In genomic region chr19:15431396-15432017, GRCh38 we compare ENCODE assay signal across 10 cellular contexts. TPM values are rescaled to one million over a fixed set of nuclear protein-coding genes. Genes with fewer than 3 reads are reported as not detected.
DNase-seq lines count a peak whose midpoint lies in the region; ATAC-seq, FAIRE-seq and TF ChIP-seq lines count a peak whose summit lies in the region.
"Had no signal": no experiment of that assay in that cellular context is flagged by ENCODE, and none has a peak within 500 bp of the region (broad histone marks: within the 10 kb centered on the region; RNA-seq: fewer than 3 reads in every experiment).

No MANE protein-coding gene starts in this region.

- WGBS in K562 (ENCODE audit: insufficient coverage, low coverage, missing lambda C conversion rate) = 16% methylated on average over 7 of the region's 7 CpGs
- 19 to 28% methylated on average over 7 of the region's 7 CpGs for WGBS in lung, 2 donors

- H3K4me1 ChIP-seq in K562 (replicated peaks in 1 of 2; ENCODE audit: control insufficient read depth in 2 of 2, insufficient read depth in 2 of 2, low read length in 2 of 2) (peaks cover 13 to 50% of the 10 kb centered on the region in 2 experiments), lung (ENCODE audit: control insufficient read depth in 2 of 2, insufficient read depth in 2 of 2, low read length in 2 of 2) (peaks cover 0 to 18% of the 10 kb centered on the region in 2 donors)

- H3K9ac ChIP-seq in K562 (ENCODE audit: insufficient read depth in 1 of 2, low read depth in 2 of 2, low read length in 2 of 2) = peak overlapping the region; percentile 96 to 99

- ATAC-seq in K562 = peak; percentile 14
- ATAC-seq in lung (ENCODE audit: insufficient read depth, low FRiP score) = no peak
- ATAC-seq in GM21360 (IDR thresholded peaks at IDR 0.05; ENCODE audit: unreplicated experiment) = no peak
- ATAC-seq in GM18505 (IDR thresholded peaks at IDR 0.05; ENCODE audit: unreplicated experiment) = no peak

- peaks cover 12% of the 10 kb centered on the region for H3K36me3 Mint-ChIP-seq in activated naive CD4-positive, alpha-beta T cell treated with anti-CD3 and anti-CD28 coated beads, Interleukin-2, amount 10 ng/mL, durations not matched to agents 7 days and 5 days
- H3K36me3 Mint-ChIP-seq in type B pancreatic cell = peaks cover 2% of the 10 kb centered on the region

- no peak for TF ChIP-seq RAD21 in K562 (CRISPR knock-in tag; conservative IDR thresholded peaks at IDR 0.05 in 1 of 2, IDR thresholded peaks at IDR 0.05 in 1 of 2)

- H3K4me3 Mint-ChIP-seq in activated naive CD4-positive, alpha-beta T cell treated with anti-CD3 and anti-CD28 coated beads, Interleukin-2, amount 10 ng/mL, durations not matched to agents 7 days and 5 days = peak overlapping the region; percentile 95
- peak overlapping the region; percentile 98 for H3K4me3 Mint-ChIP-seq in type B pancreatic cell

- H3K9me3 ChIP-seq in K562 (replicated peaks; ENCODE audit: control insufficient read depth, insufficient read depth, low read depth, low read length) (no peaks in the 10 kb centered on the region), lung (ENCODE audit: control insufficient read depth in 2 of 2, insufficient read depth in 1 of 2, low read length in 1 of 2) (no peaks in the 10 kb centered on the region)

- intact Hi-C loops in K562 (cut with micrococcal nuclease) = loop anchor here (2.0 kb wide), 1 partner anchor 13 kb away; the partner anchor contains the start of gene AKAP8L

- H3K36me3 ChIP-seq in K562 (ENCODE audit: control insufficient read depth, insufficient read depth, low read length) (peaks cover 46% of the 10 kb centered on the region; the same call in 2 of the 3 replicates), lung (ENCODE audit: control insufficient read depth in 2 of 2, insufficient read depth in 2 of 2, low read length in 2 of 2) (peaks cover 0 to 28% of the 10 kb centered on the region in 2 donors)

- H3K27ac ChIP-seq in K562 (ENCODE audit: extremely low read depth, low read depth, low read length) = peak overlapping the region; percentile 91
- H3K27ac ChIP-seq in lung (ENCODE audit: low read depth in 1 of 2, low read length in 1 of 2) = no peak overlapping the region

- no peaks in the 10 kb centered on the region for H4K20me1 ChIP-seq in K562 (replicated peaks; ENCODE audit: control insufficient read depth, insufficient read depth, low read length)

- TF ChIP-seq EP300 in K562 (IDR thresholded peaks at IDR 0.05; ENCODE audit: low read length) = no peak

- H3K27me3 ChIP-seq in K562 (ENCODE audit: control insufficient read depth in 2 of 2, insufficient read depth in 2 of 2, low read length in 2 of 2) (no peaks in the 10 kb centered on the region), lung (ENCODE audit: control insufficient read depth, insufficient read depth) (no peaks in the 10 kb centered on the region)

- POLR2A ChIA-PET in K562 (lab: Yijun Ruan, JAX) = interaction anchor here (0.9 to 4.0 kb wide), 3 partner anchors 12 to 120 kb away, joined by 3 to 54 read pairs (median 4); partner anchors contain the start of genes AKAP8 and AKAP8L

- no peak for FAIRE-seq in K562 (lab: Jason Lieb, UNC)
- FAIRE-seq: G401.6 had no signal

- CTCF ChIA-PET in activated naive CD4-positive, alpha-beta T cell treated with anti-CD3 and anti-CD28 coated beads, Interleukin-2, amount 10 ng/mL, durations not matched to agents 7 days and 5 days (lab: Charles Lee) = interaction anchor here (1.9 to 3.1 kb wide), 2 partner anchors 11 to 124 kb away, joined by 7 to 19 read pairs; partner anchors contain the start of gene AKAP8L
- CTCF ChIA-PET in K562 (lab: Yijun Ruan, JAX; ENCODE audit: low intra/inter-chr PET ratio) = no interaction called here

- TF ChIP-seq POLR2A in K562 (conservative IDR thresholded peaks at IDR 0.05) = no peak
- TF ChIP-seq POLR2A in GM18505 (IDR thresholded peaks at IDR 0.05; ENCODE audit: borderline replicate concordance, extremely low read depth, insufficient read depth, insufficient read length) = no peak

- TF ChIP-seq CTCF in K562 (IDR thresholded peaks at IDR 0.05 in 2 of 3, conservative IDR thresholded peaks at IDR 0.05 in 1 of 3; ENCODE audit: insufficient read depth in 2 of 3, low read depth in 1 of 3, low read length in 3 of 3) (no peak), lung (IDR thresholded peaks at IDR 0.05; ENCODE audit: control extremely low read depth, extremely low read depth) (no peak), type B pancreatic cell (conservative IDR thresholded peaks at IDR 0.05) (no peak)

- peak overlapping the region; percentile 99 for H3K4me3 ChIP-seq in K562
- H3K4me3 ChIP-seq in lung = peak overlapping the region; percentile 66

- BruUV-seq in K562 (replicated peaks; lab: Mats Ljungman, UMichigan) = TSS peak; percentile 60

- in situ Hi-C loops in K562 (cut with MboI) = no loop called here

- peaks cover 38% of the 10 kb centered on the region for H3K4me1 Mint-ChIP-seq in activated naive CD4-positive, alpha-beta T cell treated with anti-CD3 and anti-CD28 coated beads, Interleukin-2, amount 10 ng/mL, durations not matched to agents 7 days and 5 days
- H3K4me1 Mint-ChIP-seq in type B pancreatic cell (ENCODE audit: unreplicated experiment) = peaks cover 12% of the 10 kb centered on the region

- no peaks in the 10 kb centered on the region for H3K9me3 Mint-ChIP-seq in activated naive CD4-positive, alpha-beta T cell treated with anti-CD3 and anti-CD28 coated beads, Interleukin-2, amount 10 ng/mL, durations not matched to agents 7 days and 5 days
- no peaks in the 10 kb centered on the region for H3K9me3 Mint-ChIP-seq in type B pancreatic cell

- H3K27me3 Mint-ChIP-seq in activated naive CD4-positive, alpha-beta T cell treated with anti-CD3 and anti-CD28 coated beads, Interleukin-2, amount 10 ng/mL, durations not matched to agents 7 days and 5 days = no peaks in the 10 kb centered on the region
- H3K27me3 Mint-ChIP-seq in type B pancreatic cell = no peaks in the 10 kb centered on the region

- H3K27ac Mint-ChIP-seq in activated naive CD4-positive, alpha-beta T cell treated with anti-CD3 and anti-CD28 coated beads, Interleukin-2, amount 10 ng/mL, durations not matched to agents 7 days and 5 days = peak overlapping the region; percentile 89
- peak overlapping the region; percentile 97 for H3K27ac Mint-ChIP-seq in type B pancreatic cell

- H3K4me2 ChIP-seq in K562 (ENCODE audit: insufficient read depth, low read length) = peak overlapping the region; percentile 76

- no peak for DNase-seq in activated naive CD4-positive, alpha-beta T cell treated with anti-CD3 and anti-CD28 coated beads, Interleukin-2, amount 10 ng/mL, durations not matched to agents 7 days and 5 days
- no peak for DNase-seq in activated naive CD4-positive, alpha-beta T cell (lab: John Stamatoyannopoulos, UW)
- DNase-seq in K562 (ENCODE audit: extremely low read depth in 1 of 4, low spot score in 3 of 4) (peak in 1 of 4 experiments; percentile 16), lung (ENCODE audit: low spot score) (no peak), type B pancreatic cell (ENCODE audit: extremely low spot score, unreplicated experiment) (no peak), NCI-H69 (lab: John Stamatoyannopoulos, UW) (no peak)
- DNase-seq: NCI-H1048 had no signal

- peaks cover 44% of the 10 kb centered on the region for H3K79me2 ChIP-seq in K562 (ENCODE audit: control insufficient read depth, insufficient read depth, low read length)

- H2AFZ ChIP-seq in K562 (ENCODE audit: low read depth, low read length) = 0 out of 2 replicates have a peak overlapping the region, but pooled peaks have one; percentile 51

- peaks cover 5% of the 10 kb centered on the region for H3K9me1 ChIP-seq in K562 (ENCODE audit: control insufficient read depth, insufficient read depth, low read length)

RNA-seq across cellular contexts. Expression of gene AKAP8L, which starts 12.7 kb away (rescaled TPM):
- total RNA-seq in K562 (2011; cell fraction: chromatin; rRNA removed; ENCODE audit: low replicate concordance) = 365 and 641 TPM in 2 replicates
- total RNA-seq in K562 (2011; cell fraction: nucleolus; rRNA removed) = 279 and 316 TPM in 2 replicates
- total RNA-seq in K562 (2011; cell fraction: nucleoplasm; rRNA removed) = 296 and 300 TPM in 2 replicates
- 108 and 121 TPM in 2 replicates for total RNA-seq in K562 (2014; rRNA removed)
- total RNA-seq in K562 (2014; rRNA removed; fragmentation: Illumina TruSeq; extraction: Trizol) = 61.1 and 65.5 TPM in 2 replicates
- 66.6 and 70.7 TPM in 2 replicates for total RNA-seq in K562 (2015; rRNA removed; fragmentation: Illumina TruSeq; extraction: Trizol)
- total RNA-seq in K562 (2021) = 107 and 116 TPM in 2 replicates
- 56.8 and 95.7 TPM in 2 replicates for polyA plus RNA-seq in K562 (2011; rRNA removed)
- polyA plus RNA-seq in K562 (2011; cell fraction: cytosol; rRNA removed) = 40.7 and 50.0 TPM in 2 replicates
- polyA plus RNA-seq in K562 (2011; cell fraction: nucleus; rRNA removed) = 617 and 798 TPM in 2 replicates
- polyA plus RNA-seq in K562 (2012) = 66.2 and 79.9 TPM in 2 replicates
- 75.8 and 84.0 TPM in 2 replicates for polyA plus RNA-seq in K562 (2014; fragmentation: Illumina TruSeq; extraction: Trizol)
- 1 to 10 TPM; 2.4 to 7.0 TPM for polyA plus RNA-seq in K562 (2014; fragmentation: Nextera tagmentation; extraction: Ambion mirVana)
- polyA plus RNA-seq in K562 (2014; rRNA removed) = 92.5 and 111 TPM in 2 replicates
- polyA minus RNA-seq in K562 (2011; rRNA and poly(A)+ RNA removed) = 60.0 and 69.5 TPM in 2 replicates
- polyA minus RNA-seq in K562 (2011; cell fraction: cytosol; rRNA and poly(A)+ RNA removed) = 41.5 and 61.7 TPM in 2 replicates
- polyA minus RNA-seq in K562 (2011; cell fraction: nucleus; rRNA and poly(A)+ RNA removed) = 85.4 and 122 TPM in 2 replicates
- total RNA-seq in lung = 100 to 1,000 TPM in 1 of 2 donors, 10 to 100 TPM in 1; 84.1 to 118 TPM
- polyA plus RNA-seq in lung = 10 to 100 TPM; 52.5 to 76.2 TPM
- total RNA-seq in type B pancreatic cell (ENCODE audit: low replicate concordance) = 104 and 166 TPM in 2 replicates

RNA-seq across cellular contexts. Expression of gene WIZ, which starts 18.2 kb away (rescaled TPM):
- 13.2 and 37.4 TPM in 2 replicates for total RNA-seq in K562 (2011; cell fraction: chromatin; rRNA removed; ENCODE audit: low replicate concordance)
- 27.4 and 28.3 TPM in 2 replicates for total RNA-seq in K562 (2011; cell fraction: nucleolus; rRNA removed)
- total RNA-seq in K562 (2011; cell fraction: nucleoplasm; rRNA removed) = 20.2 and 22.8 TPM in 2 replicates
- total RNA-seq in K562 (2014; rRNA removed) = 13.9 and 16.0 TPM in 2 replicates
- total RNA-seq in K562 (2014; rRNA removed; fragmentation: Illumina TruSeq; extraction: Trizol) = 1.1 and 1.3 TPM in 2 replicates
- 4.8 and 5.4 TPM in 2 replicates for total RNA-seq in K562 (2015; rRNA removed; fragmentation: Illumina TruSeq; extraction: Trizol)
- total RNA-seq in K562 (2021) = 32.7 and 37.5 TPM in 2 replicates
- 3.7 and 4.7 TPM in 2 replicates for polyA plus RNA-seq in K562 (2011; rRNA removed)
- polyA plus RNA-seq in K562 (2011; cell fraction: cytosol; rRNA removed) = 5.3 and 12.2 TPM in 2 replicates
- polyA plus RNA-seq in K562 (2011; cell fraction: nucleus; rRNA removed) = 16.0 and 33.9 TPM in 2 replicates
- 18.0 and 22.2 TPM in 2 replicates for polyA plus RNA-seq in K562 (2012)
- polyA plus RNA-seq in K562 (2014; fragmentation: Illumina TruSeq; extraction: Trizol) = 9.4 and 22.9 TPM in 2 replicates
- under 1 TPM; 0.06 to 0.08 TPM for polyA plus RNA-seq in K562 (2014; fragmentation: Nextera tagmentation; extraction: Ambion mirVana)
- 19.1 and 21.8 TPM in 2 replicates for polyA plus RNA-seq in K562 (2014; rRNA removed)
- polyA minus RNA-seq in K562 (2011; rRNA and poly(A)+ RNA removed) = 0.63 and 1.1 TPM in 2 replicates
- 7.5 and 9.4 TPM in 2 replicates for polyA minus RNA-seq in K562 (2011; cell fraction: cytosol; rRNA and poly(A)+ RNA removed)
- polyA minus RNA-seq in K562 (2011; cell fraction: nucleus; rRNA and poly(A)+ RNA removed) = 5.3 and 6.5 TPM in 2 replicates
- 10 to 100 TPM; 24.0 to 42.6 TPM for total RNA-seq in lung
- polyA plus RNA-seq in lung = 10 to 100 TPM; 14.5 to 22.7 TPM
- total RNA-seq in type B pancreatic cell (ENCODE audit: low replicate concordance) = 37.3 and 45.8 TPM in 2 replicates

RNA-seq across cellular contexts. Expression of gene RASAL3, which starts 32.8 kb away (rescaled TPM):
- total RNA-seq in K562 (2011; cell fraction: chromatin; rRNA removed; ENCODE audit: low replicate concordance) = 0.35 TPM in 1 of 2 replicates, not detected in the other
- total RNA-seq in K562 (2011; cell fraction: nucleolus; rRNA removed) = 0.13 TPM in 1 of 2 replicates, not detected in the other
- 2.5 TPM in 1 of 2 replicates, not detected in the other for total RNA-seq in K562 (2011; cell fraction: nucleoplasm; rRNA removed)
- 0.04 TPM in 1 of 2 replicates, not detected in the other for total RNA-seq in K562 (2014; rRNA removed)
- total RNA-seq in K562 (2014; rRNA removed; fragmentation: Illumina TruSeq; extraction: Trizol) = not detected in 2 replicates
- total RNA-seq in K562 (2015; rRNA removed; fragmentation: Illumina TruSeq; extraction: Trizol) = not detected in 2 replicates
- total RNA-seq in K562 (2021) = 0.44 and 0.87 TPM in 2 replicates
- polyA plus RNA-seq in K562 (2011; rRNA removed) = not detected in 2 replicates
- polyA plus RNA-seq in K562 (2011; cell fraction: cytosol; rRNA removed) = 0.01 TPM in 1 of 2 replicates, not detected in the other
- 0.04 and 0.16 TPM in 2 replicates for polyA plus RNA-seq in K562 (2011; cell fraction: nucleus; rRNA removed)
- 0.08 and 0.16 TPM in 2 replicates for polyA plus RNA-seq in K562 (2012)
- not detected in 2 replicates for polyA plus RNA-seq in K562 (2014; fragmentation: Illumina TruSeq; extraction: Trizol)
- not detected for polyA plus RNA-seq in K562 (2014; fragmentation: Nextera tagmentation; extraction: Ambion mirVana)
- polyA plus RNA-seq in K562 (2014; rRNA removed) = 0.07 TPM in 1 of 2 replicates, not detected in the other
- not detected in 2 replicates for polyA minus RNA-seq in K562 (2011; rRNA and poly(A)+ RNA removed)
- not detected in 2 replicates for polyA minus RNA-seq in K562 (2011; cell fraction: cytosol; rRNA and poly(A)+ RNA removed)
- not detected in 2 replicates for polyA minus RNA-seq in K562 (2011; cell fraction: nucleus; rRNA and poly(A)+ RNA removed)
- total RNA-seq in lung = 10 to 100 TPM in 1 of 2 donors, 1 to 10 TPM in 1; 4.6 to 13.3 TPM
- polyA plus RNA-seq in lung = 10 to 100 TPM in 1 of 2 donors, 1 to 10 TPM in 1; 5.9 to 18.2 TPM
- not detected in 2 replicates for total RNA-seq in type B pancreatic cell (ENCODE audit: low replicate concordance)

RNA-seq across cellular contexts. Expression of gene PGLYRP2, which starts 47.8 kb away (rescaled TPM):
- total RNA-seq in K562 (2011; cell fraction: chromatin; rRNA removed; ENCODE audit: low replicate concordance) = not detected in 2 replicates
- total RNA-seq in K562 (2011; cell fraction: nucleolus; rRNA removed) = not detected in 2 replicates
- total RNA-seq in K562 (2011; cell fraction: nucleoplasm; rRNA removed) = not detected in 2 replicates
- total RNA-seq in K562 (2014; rRNA removed) (not detected in 2 replicates), K562 (2014; rRNA removed; fragmentation: Illumina TruSeq; extraction: Trizol) (not detected in 2 replicates), K562 (2015; rRNA removed; fragmentation: Illumina TruSeq; extraction: Trizol) (not detected in 2 replicates), K562 (2021) (not detected in 2 replicates), lung (not detected), type B pancreatic cell (ENCODE audit: low replicate concordance) (not detected in 2 replicates)
- polyA plus RNA-seq in K562 (2011; rRNA removed) (not detected in 2 replicates), K562 (2014; fragmentation: Illumina TruSeq; extraction: Trizol) (not detected in 2 replicates), K562 (2014; fragmentation: Nextera tagmentation; extraction: Ambion mirVana) (not detected), K562 (2014; rRNA removed) (not detected in 2 replicates), lung (under 1 TPM in 1 of 2 donors, not detected in 1; 0.10 TPM)
- polyA plus RNA-seq in K562 (2011; cell fraction: cytosol; rRNA removed) = not detected in 2 replicates
- polyA plus RNA-seq in K562 (2011; cell fraction: nucleus; rRNA removed) = not detected in 2 replicates
- polyA plus RNA-seq in K562 (2012) = not detected in 2 replicates
- not detected in 2 replicates for polyA minus RNA-seq in K562 (2011; rRNA and poly(A)+ RNA removed)
- polyA minus RNA-seq in K562 (2011; cell fraction: cytosol; rRNA and poly(A)+ RNA removed) = not detected in 2 replicates
- not detected in 2 replicates for polyA minus RNA-seq in K562 (2011; cell fraction: nucleus; rRNA and poly(A)+ RNA removed)

RNA-seq across cellular contexts. Expression of gene AKAP8, which starts 51.9 kb away (rescaled TPM):
- total RNA-seq in K562 (2011; cell fraction: chromatin; rRNA removed; ENCODE audit: low replicate concordance) = 47.6 and 50.3 TPM in 2 replicates
- 26.3 and 27.0 TPM in 2 replicates for total RNA-seq in K562 (2011; cell fraction: nucleolus; rRNA removed)
- total RNA-seq in K562 (2011; cell fraction: nucleoplasm; rRNA removed) = 22.2 and 28.7 TPM in 2 replicates
- total RNA-seq in K562 (2014; rRNA removed) (33.5 and 34.2 TPM in 2 replicates), K562 (2014; rRNA removed; fragmentation: Illumina TruSeq; extraction: Trizol) (13.3 and 13.8 TPM in 2 replicates), K562 (2015; rRNA removed; fragmentation: Illumina TruSeq; extraction: Trizol) (20.2 and 22.6 TPM in 2 replicates), K562 (2021) (49.9 and 56.5 TPM in 2 replicates), lung (10 to 100 TPM; 23.1 to 43.4 TPM), type B pancreatic cell (ENCODE audit: low replicate concordance) (34.8 and 37.0 TPM in 2 replicates)
- polyA plus RNA-seq in K562 (2011; rRNA removed) (15.0 and 18.4 TPM in 2 replicates), K562 (2014; fragmentation: Illumina TruSeq; extraction: Trizol) (14.6 and 17.0 TPM in 2 replicates), K562 (2014; fragmentation: Nextera tagmentation; extraction: Ambion mirVana) (1 to 10 TPM; 3.4 to 4.4 TPM), K562 (2014; rRNA removed) (25.5 and 27.4 TPM in 2 replicates), lung (10 to 100 TPM; 15.0 to 16.4 TPM)
- polyA plus RNA-seq in K562 (2011; cell fraction: cytosol; rRNA removed) = 13.4 and 17.8 TPM in 2 replicates
- polyA plus RNA-seq in K562 (2011; cell fraction: nucleus; rRNA removed) = 42.2 and 65.9 TPM in 2 replicates
- polyA plus RNA-seq in K562 (2012) = 17.0 and 17.1 TPM in 2 replicates
- 9.5 and 10.9 TPM in 2 replicates for polyA minus RNA-seq in K562 (2011; rRNA and poly(A)+ RNA removed)
- 15.0 and 18.3 TPM in 2 replicates for polyA minus RNA-seq in K562 (2011; cell fraction: cytosol; rRNA and poly(A)+ RNA removed)
- polyA minus RNA-seq in K562 (2011; cell fraction: nucleus; rRNA and poly(A)+ RNA removed) = 9.3 and 10.6 TPM in 2 replicates
